ENCODE assay signal across 17 cellular contexts in genomic region chr11:85132839-85133238, GRCh38.
DNase-seq lines count a peak whose midpoint lies in the region; ATAC-seq and TF ChIP-seq lines count a peak whose summit lies in the region.
"Had no signal": no experiment of that assay in that cellular context is flagged by ENCODE, and none has a peak within 500 bp of the region (broad histone marks: within the 10 kb centered on the region; RNA-seq: fewer than 3 reads in every experiment).

No MANE protein-coding gene starts in this region.

- H3K4me3 ChIP-seq in H7 (ENCODE audit: insufficient read depth, low read depth, low read length), result no peak overlapping the region
- H3K4me3 ChIP-seq in adipocyte (ENCODE audit: low read length), result peak overlapping the region; percentile 73
- H3K4me3 ChIP-seq in spleen, result no peak overlapping the region

- no peaks in the 10 kb centered on the region for H3K27me3 ChIP-seq in H7 (ENCODE audit: control insufficient read depth, insufficient read depth, low read length)
- no peaks in the 10 kb centered on the region for H3K27me3 ChIP-seq in adipocyte (replicated peaks; ENCODE audit: control insufficient read depth, insufficient read depth, low read length)
- H3K27me3 ChIP-seq in spleen (replicated peaks in 1 of 7), result no peaks in the 10 kb centered on the region

- DNase-seq in H7, result peak; percentile 15
- DNase-seq in adipocyte (ENCODE audit: low read depth), result peak; percentile 35
- DNase-seq in hypothalamus (lab: John Stamatoyannopoulos, UW), result peak in 29 of 51 donors; percentile 1 to 68 (median 16)
- peak; percentile 22 for DNase-seq in putamen (ENCODE audit: low spot score)
- DNase-seq in GDM1 (lab: John Stamatoyannopoulos, UW), result no peak
- no peak for DNase-seq in HT-29 (ENCODE audit: low spot score)
- no peak for DNase-seq in spleen
- DNase-seq: activated CD4-positive, CD25-positive, alpha-beta regulatory T cell; activated T-cell treated with anti-CD3 and anti-CD28 coated beads for 4 hours; amniotic stem cell; immature natural killer cell; NCI-H526; SIG-M5; stimulated activated CD4-positive, alpha-beta T cell treated with anti-CD3 and anti-CD28 coated beads, Interleukin-2, amount 100 ng/mL, for 24 hours; stimulated activated naive CD4-positive, alpha-beta T cell had no signal

- H3K27ac ChIP-seq in spleen, result no peak overlapping the region
- H3K27ac ChIP-seq: C4-2B had no signal

- H3K36me3 ChIP-seq in H7 (replicated peaks; ENCODE audit: control insufficient read depth, insufficient read depth, low read length) (no peaks in the 10 kb centered on the region), adipocyte (ENCODE audit: control insufficient read depth, insufficient read depth, low read length, severe bottlenecking) (no peaks in the 10 kb centered on the region), spleen (no peaks in the 10 kb centered on the region)

- no peak for TF ChIP-seq POLR2A in spleen (IDR thresholded peaks at IDR 0.05)

- ATAC-seq in HG03280 (IDR thresholded peaks at IDR 0.05; ENCODE audit: unreplicated experiment), result no peak

- peaks cover 6% of the 10 kb centered on the region for H3K4me1 ChIP-seq in adipocyte (ENCODE audit: control insufficient read depth, insufficient read depth, low read length)
- H3K4me1 ChIP-seq in spleen, result no peaks in the 10 kb centered on the region

- no peak overlapping the region for H3K9ac ChIP-seq in adipocyte (ENCODE audit: low read length)

- H3K9me3 ChIP-seq in adipocyte (ENCODE audit: control insufficient read depth, low read length) (no peaks in the 10 kb centered on the region), spleen (peaks cover 0 to 18% (median 2%) of the 10 kb centered on the region in 8 donors)

- intact Hi-C loops in spleen (cut with DNase I; ENCODE audit: low total_unique reads), result no loop called here

- TF ChIP-seq CTCF in spleen (IDR thresholded peaks at IDR 0.05 in 8 of 11, conservative IDR thresholded peaks at IDR 0.05 in 3 of 11), result no peak

- WGBS in spleen, 5 donors, result 47 to 56% (median 48%) methylated on average over 9 of the region's 9 CpGs

Comparison
In these comparisons a context has a peak if more than half of its experiments do, and no peak if none do; other contexts are left out.
1. DNase-seq: peak in H7 (single experiment), adipocyte (single experiment), hypothalamus (29 of 51) and putamen (single experiment); none in GDM1 (single experiment), HT-29 (single experiment) and spleen (single experiment).